ENCODE assay signal across 2 cellular contexts in genomic region chr9:91001146-91001611, GRCh38.
TF ChIP-seq lines count a peak whose summit lies in the region.

No MANE protein-coding gene starts in this region.

TF ChIP-seq in HCT116, 20 proteins besides CTCF, POLR2A, EP300 and RAD21:
- TF ChIP-seq, protein P1, sequence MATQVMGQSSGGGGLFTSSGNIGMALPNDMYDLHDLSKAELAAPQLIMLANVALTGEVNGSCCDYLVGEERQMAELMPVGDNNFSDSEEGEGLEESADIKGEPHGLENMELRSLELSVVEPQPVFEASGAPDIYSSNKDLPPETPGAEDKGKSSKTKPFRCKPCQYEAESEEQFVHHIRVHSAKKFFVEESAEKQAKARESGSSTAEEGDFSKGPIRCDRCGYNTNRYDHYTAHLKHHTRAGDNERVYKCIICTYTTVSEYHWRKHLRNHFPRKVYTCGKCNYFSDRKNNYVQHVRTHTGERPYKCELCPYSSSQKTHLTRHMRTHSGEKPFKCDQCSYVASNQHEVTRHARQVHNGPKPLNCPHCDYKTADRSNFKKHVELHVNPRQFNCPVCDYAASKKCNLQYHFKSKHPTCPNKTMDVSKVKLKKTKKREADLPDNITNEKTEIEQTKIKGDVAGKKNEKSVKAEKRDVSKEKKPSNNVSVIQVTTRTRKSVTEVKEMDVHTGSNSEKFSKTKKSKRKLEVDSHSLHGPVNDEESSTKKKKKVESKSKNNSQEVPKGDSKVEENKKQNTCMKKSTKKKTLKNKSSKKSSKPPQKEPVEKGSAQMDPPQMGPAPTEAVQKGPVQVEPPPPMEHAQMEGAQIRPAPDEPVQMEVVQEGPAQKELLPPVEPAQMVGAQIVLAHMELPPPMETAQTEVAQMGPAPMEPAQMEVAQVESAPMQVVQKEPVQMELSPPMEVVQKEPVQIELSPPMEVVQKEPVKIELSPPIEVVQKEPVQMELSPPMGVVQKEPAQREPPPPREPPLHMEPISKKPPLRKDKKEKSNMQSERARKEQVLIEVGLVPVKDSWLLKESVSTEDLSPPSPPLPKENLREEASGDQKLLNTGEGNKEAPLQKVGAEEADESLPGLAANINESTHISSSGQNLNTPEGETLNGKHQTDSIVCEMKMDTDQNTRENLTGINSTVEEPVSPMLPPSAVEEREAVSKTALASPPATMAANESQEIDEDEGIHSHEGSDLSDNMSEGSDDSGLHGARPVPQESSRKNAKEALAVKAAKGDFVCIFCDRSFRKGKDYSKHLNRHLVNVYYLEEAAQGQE (IDR thresholded peaks at IDR 0.05; ENCODE audit: low read depth): no peak
- peak; percentile 56 for TF ChIP-seq FOSL1 (IDR thresholded peaks at IDR 0.05; ENCODE audit: low read depth)
- TF ChIP-seq, protein P2, sequence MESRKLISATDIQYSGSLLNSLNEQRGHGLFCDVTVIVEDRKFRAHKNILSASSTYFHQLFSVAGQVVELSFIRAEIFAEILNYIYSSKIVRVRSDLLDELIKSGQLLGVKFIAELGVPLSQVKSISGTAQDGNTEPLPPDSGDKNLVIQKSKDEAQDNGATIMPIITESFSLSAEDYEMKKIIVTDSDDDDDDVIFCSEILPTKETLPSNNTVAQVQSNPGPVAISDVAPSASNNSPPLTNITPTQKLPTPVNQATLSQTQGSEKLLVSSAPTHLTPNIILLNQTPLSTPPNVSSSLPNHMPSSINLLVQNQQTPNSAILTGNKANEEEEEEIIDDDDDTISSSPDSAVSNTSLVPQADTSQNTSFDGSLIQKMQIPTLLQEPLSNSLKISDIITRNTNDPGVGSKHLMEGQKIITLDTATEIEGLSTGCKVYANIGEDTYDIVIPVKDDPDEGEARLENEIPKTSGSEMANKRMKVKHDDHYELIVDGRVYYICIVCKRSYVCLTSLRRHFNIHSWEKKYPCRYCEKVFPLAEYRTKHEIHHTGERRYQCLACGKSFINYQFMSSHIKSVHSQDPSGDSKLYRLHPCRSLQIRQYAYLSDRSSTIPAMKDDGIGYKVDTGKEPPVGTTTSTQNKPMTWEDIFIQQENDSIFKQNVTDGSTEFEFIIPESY (IDR thresholded peaks at IDR 0.05; ENCODE audit: extremely low read depth, insufficient replicate concordance, low read length): no peak
- no peak for TF ChIP-seq EGR1 (IDR thresholded peaks at IDR 0.05; ENCODE audit: low read depth)
- TF ChIP-seq POLR2AphosphoS5 (IDR thresholded peaks at IDR 0.05; ENCODE audit: low read depth, low read length): peak; percentile 56; the same call in 1 of the 2 replicates
- peak; percentile 66 for TF ChIP-seq SRF (IDR thresholded peaks at IDR 0.05; ENCODE audit: low read depth)
- no peak for TF ChIP-seq EZH2 (IDR thresholded peaks at IDR 0.05)
- TF ChIP-seq MAX (IDR thresholded peaks at IDR 0.05): peak; percentile 77
- TF ChIP-seq ATF3 (IDR thresholded peaks at IDR 0.05): peak; percentile 54; the same call in 1 of the 2 replicates
- peak; percentile 90 for TF ChIP-seq CEBPB (IDR thresholded peaks at IDR 0.05; ENCODE audit: low read depth)
- TF ChIP-seq JUND (IDR thresholded peaks at IDR 0.05): peak; percentile 58
- TF ChIP-seq TCF7L2 (IDR thresholded peaks at IDR 0.05; ENCODE audit: borderline replicate concordance, extremely low read depth, insufficient read depth, insufficient read length): peak; percentile 43
- peak; percentile 68 for TF ChIP-seq SP1 (IDR thresholded peaks at IDR 0.05; ENCODE audit: low read depth)
- TF ChIP-seq SIN3A (IDR thresholded peaks at IDR 0.05; ENCODE audit: low read depth): peak; percentile 32; the same call in 1 of the 2 replicates
- peak; percentile 67; the same call in 1 of the 2 replicates for TF ChIP-seq CBX3 (IDR thresholded peaks at IDR 0.05; ENCODE audit: low read depth)

TF ChIP-seq in GM23338, 12 proteins besides CTCF, POLR2A, EP300 and RAD21 (continued from another document):
- TF ChIP-seq ZNF462 (CRISPR knock-in tag; IDR thresholded peaks at IDR 0.05): no peak
- TF ChIP-seq JUNB (IDR thresholded peaks at IDR 0.05; ENCODE audit: unreplicated experiment): no peak
- TF ChIP-seq EZH2phosphoT487 (IDR thresholded peaks at IDR 0.05; ENCODE audit: unreplicated experiment): no peak
- no peak for TF ChIP-seq ZNF331 (CRISPR knock-in tag; IDR thresholded peaks at IDR 0.05; ENCODE audit: low read depth)
- TF ChIP-seq STAT1 (IDR thresholded peaks at IDR 0.05; ENCODE audit: unreplicated experiment): no peak
- no peak for TF ChIP-seq POLR2AphosphoS5 (IDR thresholded peaks at IDR 0.05; ENCODE audit: low read depth)
- TF ChIP-seq CREB1 (CRISPR knock-in tag; IDR thresholded peaks at IDR 0.05; ENCODE audit: low read depth): no peak
- TF ChIP-seq ETS1 (IDR thresholded peaks at IDR 0.05): no peak
- TF ChIP-seq ZNF114 (CRISPR knock-in tag; IDR thresholded peaks at IDR 0.05): no peak
- TF ChIP-seq EZH2 (IDR thresholded peaks at IDR 0.05; ENCODE audit: low read depth, unreplicated experiment): no peak
- TF ChIP-seq NANOG (IDR thresholded peaks at IDR 0.05; ENCODE audit: borderline replicate concordance): no peak
TF ChIP-seq in GM23338: peak in this region for 0.
